In the genomic region with DNA sequence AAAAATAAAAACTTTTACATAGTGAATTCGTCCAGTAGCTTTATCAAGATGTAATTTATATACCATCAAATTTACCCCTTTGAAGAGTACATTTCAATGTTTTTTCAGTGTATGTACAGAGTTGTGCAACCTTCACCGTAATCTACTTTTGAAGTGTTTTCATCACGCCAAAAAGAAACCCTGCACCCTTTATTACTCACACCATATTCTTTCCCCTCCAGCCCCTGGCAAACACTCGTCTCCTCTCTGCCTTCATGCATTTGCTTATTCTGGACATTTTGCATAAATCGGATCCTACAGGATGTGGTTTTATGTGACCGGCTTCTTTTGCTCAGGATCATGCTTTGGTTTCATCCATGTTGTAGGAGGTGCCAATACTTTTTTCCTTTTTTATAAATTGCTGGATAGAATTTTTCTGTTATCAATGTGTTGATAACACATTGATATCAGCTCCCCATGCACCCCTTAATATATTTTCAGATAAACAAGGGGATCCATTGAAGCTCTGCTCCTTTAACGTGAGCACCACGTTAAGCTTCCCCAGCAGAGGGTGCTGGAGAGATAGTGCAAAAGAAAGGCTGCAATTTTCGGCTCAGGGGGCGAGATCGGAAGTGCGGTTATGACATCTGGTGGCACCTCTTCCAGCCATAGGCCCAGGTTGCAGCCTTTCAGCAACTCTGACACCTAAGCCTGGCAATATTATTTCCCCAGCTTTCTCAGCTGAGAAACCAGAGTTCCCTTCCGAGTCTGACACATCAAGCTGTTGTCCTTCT, we compare ENCODE assay signal across 7 cellular contexts.
DNase-seq lines count a peak whose midpoint lies in the region; ATAC-seq and TF ChIP-seq lines count a peak whose summit lies in the region.

No MANE protein-coding gene starts in this region.

- no peak for ATAC-seq in naive thymus-derived CD4-positive, alpha-beta T cell
- no peak for ATAC-seq in GM19395 (IDR thresholded peaks at IDR 0.05; ENCODE audit: unreplicated experiment)

- no peaks in the 10 kb centered on the region for H3K36me3 ChIP-seq in naive thymus-derived CD4-positive, alpha-beta T cell (ENCODE audit: control insufficient read depth in 2 of 3, insufficient read depth in 3 of 3, low read length in 3 of 3)

- no peak overlapping the region for H3K4me3 ChIP-seq in naive thymus-derived CD4-positive, alpha-beta T cell (ENCODE audit: low read length)

- CTCF ChIA-PET in HEK293T (lab: Yijun Ruan, JAX) = interaction anchor here (0.6 to 1.1 kb wide), 3 partner anchors 11 to 374 kb away, joined by 3 to 5 read pairs (median 4); no protein-coding TSS in a partner anchor
- CTCF ChIA-PET in naive thymus-derived CD4-positive, alpha-beta T cell (lab: Charles Lee) = no interaction called here

- H3K9me3 Mint-ChIP-seq in nephron progenitor cell = no peaks in the 10 kb centered on the region
- peaks cover 0 to 18% (median 3%) of the 10 kb centered on the region in 11 donors for H3K9me3 Mint-ChIP-seq in naive thymus-derived CD4-positive, alpha-beta T cell

- TF ChIP-seq CTCF in nephron progenitor cell (IDR thresholded peaks at IDR 0.05) = peak; percentile 48

- no peaks in the 10 kb centered on the region for H3K27me3 Mint-ChIP-seq in nephron progenitor cell (ENCODE audit: low read depth, poor library complexity)
- no peaks in the 10 kb centered on the region for H3K27me3 Mint-ChIP-seq in naive thymus-derived CD4-positive, alpha-beta T cell

- H3K27ac Mint-ChIP-seq in nephron progenitor cell = no peak overlapping the region
- H3K27ac Mint-ChIP-seq in naive thymus-derived CD4-positive, alpha-beta T cell = no peak overlapping the region

- peak; percentile 15 for DNase-seq in HEK293T (ENCODE audit: extremely low spot score)
- peak; percentile 30 for DNase-seq in NCI-H2196 (lab: John Stamatoyannopoulos, UW; ENCODE audit: unreplicated experiment)
- peak; percentile 22 for DNase-seq in astrocyte of the hippocampus (ENCODE audit: low read depth, low spot score)
- peak; percentile 38 for DNase-seq in nephron progenitor cell
- no peak for DNase-seq in naive thymus-derived CD4-positive, alpha-beta T cell
- no peak for DNase-seq in NCI-H446 (lab: John Stamatoyannopoulos, UW)

- POLR2A ChIA-PET in HEK293T (lab: Yijun Ruan, JAX) = no interaction called here
- POLR2A ChIA-PET in naive thymus-derived CD4-positive, alpha-beta T cell (lab: Charles Lee) = no interaction called here

- H3K4me1 Mint-ChIP-seq in nephron progenitor cell = no peaks in the 10 kb centered on the region
- no peaks in the 10 kb centered on the region for H3K4me1 Mint-ChIP-seq in naive thymus-derived CD4-positive, alpha-beta T cell

- intact Hi-C loops in naive thymus-derived CD4-positive, alpha-beta T cell (cut with micrococcal nuclease) = no loop called here

- no peaks in the 10 kb centered on the region for H3K9me3 ChIP-seq in naive thymus-derived CD4-positive, alpha-beta T cell (ENCODE audit: control insufficient read depth in 2 of 3, low read length in 3 of 3)

- H3K4me1 ChIP-seq in naive thymus-derived CD4-positive, alpha-beta T cell (ENCODE audit: control insufficient read depth in 2 of 2, insufficient read depth in 2 of 2, low read length in 2 of 2) = no peaks in the 10 kb centered on the region

- H3K27me3 ChIP-seq in naive thymus-derived CD4-positive, alpha-beta T cell (ENCODE audit: control insufficient read depth in 2 of 2, insufficient read depth in 2 of 2, low read length in 2 of 2) = no peaks in the 10 kb centered on the region

- H3K27ac ChIP-seq in naive thymus-derived CD4-positive, alpha-beta T cell (ENCODE audit: low read depth, low read length) = no peak overlapping the region

- H3K4me3 Mint-ChIP-seq in nephron progenitor cell = no peak overlapping the region
- no peak overlapping the region for H3K4me3 Mint-ChIP-seq in naive thymus-derived CD4-positive, alpha-beta T cell

- no peaks in the 10 kb centered on the region for H3K36me3 Mint-ChIP-seq in nephron progenitor cell (ENCODE audit: low read depth)
- no peaks in the 10 kb centered on the region for H3K36me3 Mint-ChIP-seq in naive thymus-derived CD4-positive, alpha-beta T cell

TF ChIP-seq in HEK293T, 16 proteins besides CTCF, POLR2A, EP300 and RAD21:
- no peak for TF ChIP-seq CTBP1 (IDR thresholded peaks at IDR 0.05; ENCODE audit: borderline replicate concordance)
- no peak for TF ChIP-seq L3MBTL2 (conservative IDR thresholded peaks at IDR 0.05)
- TF ChIP-seq FOXK2 (IDR thresholded peaks at IDR 0.05) = no peak
- no peak for TF ChIP-seq TARDBP (IDR thresholded peaks at IDR 0.05)
- TF ChIP-seq SUZ12 (IDR thresholded peaks at IDR 0.05) = no peak
- no peak for TF ChIP-seq FOXA1 (IDR thresholded peaks at IDR 0.05)
- TF ChIP-seq ARNT (IDR thresholded peaks at IDR 0.05) = no peak
- TF ChIP-seq ELF4 (IDR thresholded peaks at IDR 0.05) = no peak
- no peak for TF ChIP-seq SP1 (IDR thresholded peaks at IDR 0.05)
- no peak for TF ChIP-seq HDGF (IDR thresholded peaks at IDR 0.05; ENCODE audit: borderline replicate concordance)
- no peak for TF ChIP-seq FOXM1 (IDR thresholded peaks at IDR 0.05; ENCODE audit: borderline replicate concordance)
- TF ChIP-seq NFRKB (IDR thresholded peaks at IDR 0.05) = no peak
- TF ChIP-seq, protein P1, sequence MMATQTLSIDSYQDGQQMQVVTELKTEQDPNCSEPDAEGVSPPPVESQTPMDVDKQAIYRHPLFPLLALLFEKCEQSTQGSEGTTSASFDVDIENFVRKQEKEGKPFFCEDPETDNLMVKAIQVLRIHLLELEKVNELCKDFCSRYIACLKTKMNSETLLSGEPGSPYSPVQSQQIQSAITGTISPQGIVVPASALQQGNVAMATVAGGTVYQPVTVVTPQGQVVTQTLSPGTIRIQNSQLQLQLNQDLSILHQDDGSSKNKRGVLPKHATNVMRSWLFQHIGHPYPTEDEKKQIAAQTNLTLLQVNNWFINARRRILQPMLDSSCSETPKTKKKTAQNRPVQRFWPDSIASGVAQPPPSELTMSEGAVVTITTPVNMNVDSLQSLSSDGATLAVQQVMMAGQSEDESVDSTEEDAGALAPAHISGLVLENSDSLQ (IDR thresholded peaks at IDR 0.05) = no peak
- no peak for TF ChIP-seq BHLHE40 (IDR thresholded peaks at IDR 0.05; ENCODE audit: borderline replicate concordance)
- TF ChIP-seq ZNF384 (IDR thresholded peaks at IDR 0.05) = no peak
- TF ChIP-seq LEF1 (IDR thresholded peaks at IDR 0.05; ENCODE audit: borderline replicate concordance) = no peak

Comparison
In these comparisons a context has a peak if more than half of its experiments do, and no peak if none do; other contexts are left out.
1. DNase-seq: peak in HEK293T (single experiment), NCI-H2196 (single experiment), astrocyte of the hippocampus (single experiment) and nephron progenitor cell (single experiment); none in naive thymus-derived CD4-positive, alpha-beta T cell (0 of 9) and NCI-H446 (0 of 2).